Comparison of ENCODE assay signal across 8 cellular contexts in the genomic region with DNA sequence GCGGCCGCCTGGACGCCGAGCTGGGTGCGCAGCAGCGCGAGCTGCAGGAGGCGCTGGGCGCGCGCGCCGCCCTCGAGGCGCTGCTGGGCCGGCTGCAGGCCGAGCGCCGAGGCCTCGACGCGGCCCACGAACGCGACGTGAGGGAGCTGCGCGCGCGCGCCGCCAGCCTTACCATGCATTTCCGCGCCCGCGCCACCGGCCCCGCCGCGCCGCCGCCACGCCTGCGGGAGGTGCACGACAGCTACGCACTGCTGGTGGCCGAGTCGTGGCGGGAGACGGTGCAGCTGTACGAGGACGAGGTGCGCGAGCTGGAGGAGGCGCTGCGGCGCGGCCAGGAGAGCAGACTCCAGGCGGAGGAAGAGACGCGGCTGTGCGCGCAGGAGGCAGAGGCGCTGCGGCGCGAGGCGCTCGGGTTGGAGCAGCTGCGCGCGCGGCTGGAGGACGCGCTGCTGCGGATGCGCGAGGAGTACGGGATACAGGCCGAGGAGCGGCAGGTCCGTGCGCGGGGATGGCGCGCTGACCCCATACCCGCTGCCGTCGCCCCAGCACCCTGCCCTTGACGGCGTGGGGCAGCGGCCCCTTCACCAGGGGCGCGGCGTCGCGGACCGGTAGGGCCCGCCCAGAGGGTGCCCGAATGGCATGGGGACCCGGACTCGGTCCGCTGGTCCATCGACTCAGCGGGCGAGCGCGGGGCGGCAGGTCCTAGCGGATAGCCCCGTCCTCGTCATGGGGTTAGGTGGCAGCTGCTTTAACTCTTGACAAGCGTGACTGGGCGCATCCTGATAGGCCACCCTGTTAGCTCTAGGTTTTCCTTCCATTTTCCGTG. TPM values are rescaled to one million over a fixed set of nuclear protein-coding genes. Genes with fewer than 3 reads are reported as not detected.
DNase-seq lines count a peak whose midpoint lies in the region; ATAC-seq and TF ChIP-seq lines count a peak whose summit lies in the region.

No MANE protein-coding gene starts in this region.

- peaks cover 0 to 10% of the 10 kb centered on the region in 2 donors for H3K36me3 ChIP-seq in muscle layer of duodenum (ENCODE audit: control insufficient read depth in 1 of 2, insufficient read depth in 2 of 2, low read length in 2 of 2)
- no peaks in the 10 kb centered on the region for H3K36me3 ChIP-seq in thyroid gland

- TF ChIP-seq POLR2A in thyroid gland (IDR thresholded peaks at IDR 0.05) = no peak

- DNase-seq in DMS114 treated with DMSO at 0.1 percent for 48 hours (lab: John Stamatoyannopoulos, UW; ENCODE audit: unreplicated experiment) (peak; percentile 59), thyroid gland (peak; percentile 50 to 59), SIG-M5 treated with dmso at 0.1 percent for 504 hours (lab: John Stamatoyannopoulos, UW; ENCODE audit: unreplicated experiment) (no peak)
- peak; percentile 41 for DNase-seq in activated CD4-positive, alpha-beta T cell treated with anti-CD3 and anti-CD28 coated beads, Interleukin-2, amount 10 ng/mL, durations not matched to agents 7 days and 5 days

- H3K36me3 Mint-ChIP-seq in IgD-negative memory B cell = no peaks in the 10 kb centered on the region
- no peaks in the 10 kb centered on the region for H3K36me3 Mint-ChIP-seq in activated CD4-positive, alpha-beta T cell treated with anti-CD3 and anti-CD28 coated beads, Interleukin-2, amount 10 ng/mL, durations not matched to agents 7 days and 5 days (ENCODE audit: low read depth)

- POLR2A ChIA-PET in activated CD4-positive, alpha-beta T cell treated with anti-CD3 and anti-CD28 coated beads, Interleukin-2, amount 10 ng/mL, durations not matched to agents 7 days and 5 days (lab: Charles Lee) = interaction anchor here (0.9 kb wide), 1 partner anchor 108 kb away, joined by 3 read pairs; no protein-coding TSS in a partner anchor

- H3K4me1 Mint-ChIP-seq in IgD-negative memory B cell = peaks cover 0 to 13% (median 3%) of the 10 kb centered on the region in 3 donors
- H3K4me1 Mint-ChIP-seq in activated CD4-positive, alpha-beta T cell treated with anti-CD3 and anti-CD28 coated beads, Interleukin-2, amount 10 ng/mL, durations not matched to agents 7 days and 5 days = peaks cover 14% of the 10 kb centered on the region

- 6% methylated on average over 8 to 19 of the region's 115 CpGs for WGBS in thyroid gland, 2 donors

- H3K27ac ChIP-seq in muscle layer of duodenum (ENCODE audit: low read length) = peak overlapping the region; percentile 84
- H3K27ac ChIP-seq in thyroid gland = peak overlapping the region in 2 of 3 donors; percentile 59 to 67

- peak overlapping the region; percentile 55 to 68 (median 66) for H3K4me3 Mint-ChIP-seq in IgD-negative memory B cell
- H3K4me3 Mint-ChIP-seq in activated CD4-positive, alpha-beta T cell treated with anti-CD3 and anti-CD28 coated beads, Interleukin-2, amount 10 ng/mL, durations not matched to agents 7 days and 5 days = peak overlapping the region; percentile 60

- H3K27ac Mint-ChIP-seq in IgD-negative memory B cell = no peak overlapping the region
- H3K27ac Mint-ChIP-seq in activated CD4-positive, alpha-beta T cell treated with anti-CD3 and anti-CD28 coated beads, Interleukin-2, amount 10 ng/mL, durations not matched to agents 7 days and 5 days = no peak overlapping the region

- H3K27me3 Mint-ChIP-seq in IgD-negative memory B cell = peaks cover 36% of the 10 kb centered on the region
- H3K27me3 Mint-ChIP-seq in activated CD4-positive, alpha-beta T cell treated with anti-CD3 and anti-CD28 coated beads, Interleukin-2, amount 10 ng/mL, durations not matched to agents 7 days and 5 days = peaks cover 46% of the 10 kb centered on the region

- peaks cover 0 to 2% (median 0%) of the 10 kb centered on the region in 3 donors for H3K9me3 Mint-ChIP-seq in IgD-negative memory B cell
- H3K9me3 Mint-ChIP-seq in activated CD4-positive, alpha-beta T cell treated with anti-CD3 and anti-CD28 coated beads, Interleukin-2, amount 10 ng/mL, durations not matched to agents 7 days and 5 days = no peaks in the 10 kb centered on the region

- peaks cover 3 to 10% of the 10 kb centered on the region in 2 donors for H3K4me1 ChIP-seq in muscle layer of duodenum (ENCODE audit: control insufficient read depth in 1 of 2, insufficient read depth in 2 of 2, low read length in 2 of 2)
- H3K4me1 ChIP-seq in thyroid gland = peaks cover 6 to 14% of the 10 kb centered on the region in 2 donors

- no peak for TF ChIP-seq CTCF in thyroid gland (IDR thresholded peaks at IDR 0.05)

- ATAC-seq in GM21515 (IDR thresholded peaks at IDR 0.05; ENCODE audit: unreplicated experiment) (peak; percentile 27), esophagus mucosa (peak; percentile 69)

- peaks cover 12% of the 10 kb centered on the region for H3K27me3 ChIP-seq in muscle layer of duodenum (ENCODE audit: low read depth, low read length)
- H3K27me3 ChIP-seq in thyroid gland = no peaks in the 10 kb centered on the region

- intact Hi-C loops in thyroid gland (cut with DNase I) = loop anchor here (2.0 kb wide), 1 partner anchor 107 kb away; no protein-coding TSS in a partner anchor

- CTCF ChIA-PET in activated CD4-positive, alpha-beta T cell treated with anti-CD3 and anti-CD28 coated beads, Interleukin-2, amount 10 ng/mL, durations not matched to agents 7 days and 5 days (lab: Charles Lee) = interaction anchor here (0.7 to 2.0 kb wide), 4 partner anchors 32 to 598 kb away, joined by 3 to 4 read pairs (median 4); no protein-coding TSS in a partner anchor

- H3K9me3 ChIP-seq in muscle layer of duodenum (ENCODE audit: control insufficient read depth in 1 of 2, low read length in 2 of 2) (no peaks in the 10 kb centered on the region), thyroid gland (no peaks in the 10 kb centered on the region)

- peak overlapping the region; percentile 83 to 88 for H3K4me3 ChIP-seq in muscle layer of duodenum (ENCODE audit: low read depth in 1 of 2, low read length in 2 of 2)
- peak overlapping the region; percentile 17 to 61 (median 32) for H3K4me3 ChIP-seq in thyroid gland (replicated peaks in 1 of 3)

RNA-seq across cellular contexts. Expression of a gene that starts 0.8 kb away (rescaled TPM):
- not detected for polyA plus RNA-seq in IgD-negative memory B cell
- total RNA-seq in activated CD4-positive, alpha-beta T cell treated with anti-CD3 and anti-CD28 coated beads, Interleukin-2, amount 10 ng/mL, durations not matched to agents 7 days and 5 days = under 1 TPM; 0.08 to 0.12 TPM
- total RNA-seq in esophagus mucosa (6.0 TPM), thyroid gland (10 to 100 TPM; 14.8 to 24.8 (median 21.5) TPM)
